18 cellular contexts compared by ENCODE assay signal in the genomic region with DNA sequence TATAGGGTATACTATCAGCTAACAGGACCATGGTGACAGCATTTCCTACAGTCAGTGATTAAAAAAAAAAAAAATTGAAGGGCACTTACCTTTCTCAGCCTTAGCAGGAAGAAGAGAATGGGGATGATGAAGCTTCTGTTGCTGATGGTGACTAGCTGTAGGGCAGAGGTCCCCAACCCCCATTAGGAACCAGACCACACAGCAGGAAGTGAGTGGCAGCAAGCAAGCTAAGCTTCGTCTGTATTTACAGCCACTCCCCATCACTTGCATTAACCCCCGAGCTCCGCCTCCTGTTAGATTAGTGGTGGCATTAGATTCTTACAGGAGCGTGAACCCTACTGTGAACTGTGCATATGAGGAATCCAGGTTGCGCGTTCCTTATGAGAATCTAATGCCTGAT.
"Had no signal": no experiment of that assay in that cellular context is flagged by ENCODE, and none has a peak within 500 bp of the region (broad histone marks: within the 10 kb centered on the region; RNA-seq: fewer than 3 reads in every experiment).

No MANE protein-coding gene starts in this region.

- H2AFZ ChIP-seq: neural progenitor cell had no signal

- DNase-seq: activated CD4-positive, alpha-beta T cell treated with anti-CD3 and anti-CD28 coated beads, Interleukin-2, amount 50 U/mL, for 4 hours; activated naive CD4-positive, alpha-beta T cell treated with anti-CD3 and anti-CD28 coated beads for 36 hours; activated naive CD8-positive, alpha-beta T cell treated with anti-CD3 and anti-CD28 coated beads, Interleukin-2, amount 50 U/mL, for 24 hours; cerebellar nuclear complex; effector memory CD4-positive, alpha-beta T cell; head of caudate nucleus; ovary; sigmoid colon; stimulated activated CD4-positive, alpha-beta T cell treated with anti-CD3 and anti-CD28 coated beads, Interleukin-2, amount 100 ng/mL, for 24 hours; stomach; T-helper 9 cell; testis; upper lobe of left lung had no signal

- H3K27me3 ChIP-seq: ascending aorta, breast epithelium, neural progenitor cell, ovary, sigmoid colon, stomach, testis, upper lobe of left lung had no signal

- H3K9ac ChIP-seq: neural progenitor cell had no signal

- ATAC-seq: activated CD4-positive, CD25-positive, alpha-beta regulatory T cell treated with anti-CD3 and anti-CD28 coated beads, Interleukin-2, amount 50 U/mL, for 24 hours; activated naive CD8-positive, alpha-beta T cell treated with anti-CD3 and anti-CD28 coated beads, Interleukin-2, amount 50 U/mL, for 24 hours; activated T-helper 17 cell treated with anti-CD3 and anti-CD28 coated beads, Interleukin-2, amount 50 U/mL, for 72 hours had no signal

- H3K9me3 ChIP-seq: ascending aorta, breast epithelium, ovary, sigmoid colon, stomach, testis, upper lobe of left lung had no signal

- H3K4me1 ChIP-seq: upper lobe of left lung had no signal

- H3K4me3 ChIP-seq: ascending aorta, breast epithelium, neural progenitor cell, ovary, sigmoid colon, stomach, testis, upper lobe of left lung had no signal

- H3K4me2 ChIP-seq: neural progenitor cell had no signal

- H3K27ac ChIP-seq: ascending aorta, breast epithelium, neural progenitor cell, ovary, sigmoid colon, stomach, testis, upper lobe of left lung had no signal

- H3K36me3 ChIP-seq: ascending aorta, breast epithelium, neural progenitor cell, ovary, sigmoid colon, stomach, upper lobe of left lung had no signal
